In genomic region chr11:10441652-10442503, GRCh38 we compare ENCODE assay signal across 9 cellular contexts. TPM values are rescaled to one million over a fixed set of nuclear protein-coding genes. Genes with fewer than 3 reads are reported as not detected.
DNase-seq lines count a peak whose midpoint lies in the region; ATAC-seq and TF ChIP-seq lines count a peak whose summit lies in the region.
"Had no signal": no experiment of that assay in that cellular context is flagged by ENCODE, and none has a peak within 500 bp of the region (broad histone marks: within the 10 kb centered on the region; RNA-seq: fewer than 3 reads in every experiment).

No MANE protein-coding gene starts in this region.

- no peaks in the 10 kb centered on the region for H3K36me3 ChIP-seq in gastrocnemius medialis
- H3K36me3 ChIP-seq: breast epithelium had no signal

- no peak for DNase-seq in activated CD4-positive, CD25-positive, alpha-beta regulatory T cell treated with anti-CD3 and anti-CD28 coated beads, Interleukin-2, amount 50 U/mL, for 72 hours
- DNase-seq in NOMO-1 treated with DMSO at 0.1 percent for 48 hours (lab: John Stamatoyannopoulos, UW; ENCODE audit: unreplicated experiment) (peak; percentile 29), gastrocnemius medialis (no peak), AG20443 (ENCODE audit: low spot score) (no peak), AG08396 (ENCODE audit: low spot score) (no peak)
- no peak for DNase-seq in activated CD8-positive, alpha-beta memory T cell treated with anti-CD3 and anti-CD28 coated beads, Interleukin-2, amount 50 U/mL, for 48 hours

- intact Hi-C loops in gastrocnemius medialis (cut with DNase I; ENCODE audit: low total_unique reads), result no loop called here

- H3K27ac ChIP-seq in gastrocnemius medialis, result peak overlapping the region in 2 of 4 donors; percentile 37 to 44
- H3K27ac ChIP-seq: breast epithelium had no signal

- in situ Hi-C loops in gastrocnemius medialis (cut with MboI; ENCODE audit: low sequenced_read_pairs in 4 of 4), result no loop called here

- no peak for TF ChIP-seq CTCF in gastrocnemius medialis (IDR thresholded peaks at IDR 0.05 in 4 of 5, conservative IDR thresholded peaks at IDR 0.05 in 1 of 5)

- H3K4me1 ChIP-seq in gastrocnemius medialis, result no peaks in the 10 kb centered on the region
- H3K4me1 ChIP-seq: breast epithelium had no signal

- H3K9me3 ChIP-seq in gastrocnemius medialis, result no peaks in the 10 kb centered on the region
- H3K9me3 ChIP-seq: breast epithelium had no signal

- no peak overlapping the region for H3K4me3 ChIP-seq in gastrocnemius medialis
- H3K4me3 ChIP-seq: breast epithelium had no signal

- ATAC-seq in activated CD4-positive, CD25-positive, alpha-beta regulatory T cell treated with anti-CD3 and anti-CD28 coated beads, Interleukin-2, amount 50 U/mL, for 24 hours, result peak; percentile 32 to 78
- peak; percentile 95 for ATAC-seq in HG02852 (IDR thresholded peaks at IDR 0.05; ENCODE audit: unreplicated experiment)
- ATAC-seq in gastrocnemius medialis, result peak; percentile 53 to 72

- no peak for TF ChIP-seq POLR2A in gastrocnemius medialis (IDR thresholded peaks at IDR 0.05)

- H3K27me3 ChIP-seq in gastrocnemius medialis, result no peaks in the 10 kb centered on the region
- H3K27me3 ChIP-seq: breast epithelium had no signal

RNA-seq across cellular contexts. Expression of gene AMPD3, which starts 13.2 kb away (rescaled TPM):
- total RNA-seq in gastrocnemius medialis, result 100 to 1,000 TPM; 104 to 185 (median 112) TPM
